ENCODE assay signal across 10 cellular contexts in the genomic region with DNA sequence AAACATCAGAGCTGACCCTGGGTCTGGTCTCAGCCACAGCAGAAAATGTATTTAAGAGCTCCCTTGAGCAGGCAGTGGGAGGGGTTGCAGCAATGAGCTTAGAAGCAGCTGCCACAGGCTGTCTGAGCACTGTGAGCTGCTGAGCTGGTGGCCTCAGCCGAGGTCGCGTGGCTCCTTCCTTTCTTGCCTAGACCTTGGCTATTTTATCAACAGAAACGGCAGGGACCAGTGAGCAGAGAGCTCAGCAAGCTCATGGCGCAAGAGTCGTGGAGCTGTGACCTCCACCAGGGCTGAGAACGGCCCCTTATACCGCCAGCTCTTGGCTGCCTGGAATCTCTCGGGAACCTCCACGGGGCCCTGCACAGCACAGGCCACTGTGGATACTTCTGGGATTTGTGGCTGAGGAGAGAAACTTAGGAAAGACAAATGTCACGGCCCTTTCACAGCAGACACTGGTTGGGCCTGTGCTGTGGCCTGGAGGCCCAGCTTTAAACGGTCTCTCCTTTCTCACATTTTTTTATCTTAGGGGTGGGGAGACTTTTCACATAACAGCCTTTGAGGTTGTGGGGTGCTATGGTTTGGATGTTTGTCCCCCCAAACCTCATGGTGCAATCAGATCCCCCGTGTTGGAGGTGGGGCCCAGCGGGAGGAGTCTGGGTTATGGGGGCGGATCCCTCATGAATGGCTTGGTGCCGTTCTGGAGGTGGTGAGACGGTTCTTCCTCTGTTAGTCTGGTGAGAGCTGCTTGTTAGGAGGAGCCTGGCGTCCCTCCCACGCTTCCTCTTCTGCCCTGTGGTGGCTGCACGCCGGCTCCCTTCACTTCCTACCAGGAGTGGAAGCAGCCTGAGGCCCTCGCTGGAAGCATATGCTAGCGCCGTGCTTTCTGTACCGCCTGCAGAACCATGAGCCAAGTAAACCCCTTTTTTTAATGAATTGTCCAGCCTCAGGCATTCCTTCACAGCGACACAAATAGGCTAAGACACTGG. TPM values are rescaled to one million over a fixed set of nuclear protein-coding genes. Genes with fewer than 3 reads are reported as not detected.
A peak's percentile ranks its signal among the peaks of the same experiment; 100 is the strongest.
DNase-seq lines count a peak whose midpoint lies in the region; ATAC-seq, FAIRE-seq and TF ChIP-seq lines count a peak whose summit lies in the region.
"Had no signal": no experiment of that assay in that cellular context is flagged by ENCODE, and none has a peak within 500 bp of the region (broad histone marks: within the 10 kb centered on the region; RNA-seq: fewer than 3 reads in every experiment).

No MANE protein-coding gene starts in this region.

- H3K9ac ChIP-seq in HUES48 (ENCODE audit: low read depth, low read length): no peak overlapping the region

- H3K4me1 Mint-ChIP-seq in CD4-positive, alpha-beta memory T cell: peaks cover 3 to 20% (median 14%) of the 10 kb centered on the region in 4 donors

- no peak for TF ChIP-seq POLR2A in erythroblast (IDR thresholded peaks at IDR 0.05; ENCODE audit: low read length)

- CTCF ChIA-PET in CD4-positive, alpha-beta memory T cell (lab: Charles Lee; ENCODE audit: partially characterized antibody): interaction anchor here (0.9 kb wide), 1 partner anchor 236 kb away, joined by 3 read pairs; no protein-coding TSS in a partner anchor

- 75 to 83% methylated on average over 26 of the region's 26 CpGs for WGBS in pancreas, 2 donors

- TF ChIP-seq CTCF in pancreas (IDR thresholded peaks at IDR 0.05): no peak

- H3K36me3 ChIP-seq in HUES48 (ENCODE audit: control insufficient read depth, insufficient read depth, low read length): no peaks in the 10 kb centered on the region
- no peaks in the 10 kb centered on the region for H3K36me3 ChIP-seq in pancreas
- H3K36me3 ChIP-seq in CD4-positive, alpha-beta memory T cell (ENCODE audit: insufficient read depth, low read length): no peaks in the 10 kb centered on the region

- H3K9me3 ChIP-seq in HUES48 (ENCODE audit: control insufficient read depth, insufficient read depth, low read length) (no peaks in the 10 kb centered on the region), pancreas (no peaks in the 10 kb centered on the region)
- no peaks in the 10 kb centered on the region for H3K9me3 ChIP-seq in CD4-positive, alpha-beta memory T cell (ENCODE audit: control insufficient read depth in 1 of 2, low read length in 2 of 2)

- H3K27me3 ChIP-seq in HUES48 (ENCODE audit: control insufficient read depth, insufficient read depth, low read length) (no peaks in the 10 kb centered on the region), pancreas (no peaks in the 10 kb centered on the region)
- no peaks in the 10 kb centered on the region for H3K27me3 ChIP-seq in CD4-positive, alpha-beta memory T cell (ENCODE audit: insufficient read depth, low read length)

- no peaks in the 10 kb centered on the region for H3K27me3 Mint-ChIP-seq in CD4-positive, alpha-beta memory T cell

- H3K36me3 Mint-ChIP-seq in CD4-positive, alpha-beta memory T cell: no peaks in the 10 kb centered on the region

- H3K27ac ChIP-seq in HUES48 (ENCODE audit: low read depth, low read length) (peak overlapping the region; percentile 51), epithelial cell of prostate (peak overlapping the region; percentile 42), pancreas (no peak overlapping the region)
- no peak overlapping the region for H3K27ac ChIP-seq in CD4-positive, alpha-beta memory T cell (ENCODE audit: low read depth, low read length)
- H3K27ac ChIP-seq: VCaP had no signal

- no peak for FAIRE-seq in pancreas (lab: Jason Lieb, UNC)
- FAIRE-seq: bronchial epithelial cell had no signal

- peaks cover 0 to 2% (median 0%) of the 10 kb centered on the region in 8 donors for H3K9me3 Mint-ChIP-seq in CD4-positive, alpha-beta memory T cell

- POLR2A ChIA-PET in CD4-positive, alpha-beta memory T cell (lab: Charles Lee; ENCODE audit: partially characterized antibody): no interaction called here

- DNase-seq in NOMO-1 treated with DMSO at 0.1 percent for 48 hours (lab: John Stamatoyannopoulos, UW; ENCODE audit: unreplicated experiment): peak; percentile 31
- DNase-seq in epithelial cell of prostate (ENCODE audit: low read depth, low spot score): no peak
- DNase-seq in pancreas: peak in 1 of 6 donors; percentile 32
- DNase-seq in inferior parietal cortex (ENCODE audit: extremely low spot score): no peak
- no peak for DNase-seq in erythroblast (lab: John Stamatoyannopoulos, UW)
- no peak for DNase-seq in CD4-positive, alpha-beta memory T cell

- H3K4me3 ChIP-seq in HUES48 (ENCODE audit: low read depth, low read length): no peak overlapping the region
- H3K4me3 ChIP-seq in pancreas: no peak overlapping the region
- no peak overlapping the region for H3K4me3 ChIP-seq in CD4-positive, alpha-beta memory T cell (ENCODE audit: low read length in 2 of 2)

- ATAC-seq in pancreas: peak in 3 of 4 donors; percentile 47 to 55 (median 49)
- no peak for ATAC-seq in HG02981 (IDR thresholded peaks at IDR 0.05; ENCODE audit: unreplicated experiment)

- intact Hi-C loops in pancreas (cut with DNase I): no loop called here
- intact Hi-C loops in CD4-positive, alpha-beta memory T cell (cut with micrococcal nuclease): no loop called here

- H3K4me1 ChIP-seq in HUES48 (ENCODE audit: control insufficient read depth, insufficient read depth, low read length) (peaks cover 17% of the 10 kb centered on the region), pancreas (no peaks in the 10 kb centered on the region)
- peaks cover 6% of the 10 kb centered on the region for H3K4me1 ChIP-seq in CD4-positive, alpha-beta memory T cell (ENCODE audit: insufficient read depth, low read length)

- H3K4me3 Mint-ChIP-seq in CD4-positive, alpha-beta memory T cell: no peak overlapping the region

- peak overlapping the region in 3 of 7 donors; percentile 38 to 53 (median 42) for H3K27ac Mint-ChIP-seq in CD4-positive, alpha-beta memory T cell

RNA-seq across cellular contexts. Expression of a gene that starts 1.7 kb away (rescaled TPM):
- total RNA-seq in pancreas: not detected
- polyA plus RNA-seq in pancreas: under 1 TPM; 0.68 to 0.75 TPM
- not detected for total RNA-seq in CD4-positive, alpha-beta memory T cell
- polyA plus RNA-seq in CD4-positive, alpha-beta memory T cell: not detected
- total RNA-seq: bronchial epithelial cell had no signal

RNA-seq across cellular contexts. Expression of a gene that starts 43.6 kb away (rescaled TPM):
- not detected for total RNA-seq in pancreas
- polyA plus RNA-seq in pancreas: not detected
- not detected for total RNA-seq in CD4-positive, alpha-beta memory T cell
- polyA plus RNA-seq in CD4-positive, alpha-beta memory T cell: not detected
- total RNA-seq: bronchial epithelial cell had no signal

Comparison
In these comparisons a context has a peak if more than half of its experiments do, and no peak if none do; other contexts are left out.
1. H3K27ac ChIP-seq: peak in HUES48 (single experiment) and epithelial cell of prostate (single experiment); none in pancreas (0 of 4) and CD4-positive, alpha-beta memory T cell (single experiment).